13 cellular contexts compared by ENCODE assay signal in the genomic region with DNA sequence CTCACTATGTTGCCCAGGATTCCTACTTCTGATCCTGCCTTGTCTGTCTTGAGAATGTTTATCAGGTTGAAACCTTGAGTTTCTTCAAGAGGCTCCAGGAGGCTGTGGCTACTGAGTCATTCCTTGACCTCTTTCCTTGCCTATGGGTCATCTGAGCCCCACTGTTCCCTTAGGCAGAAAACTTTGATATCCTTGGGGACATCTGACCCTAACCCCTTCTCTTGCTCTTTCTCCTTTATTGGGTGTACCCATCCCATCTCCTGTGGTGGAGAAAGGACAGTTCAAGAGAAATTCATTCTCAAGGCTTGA.
"Had no signal": no experiment of that assay in that cellular context is flagged by ENCODE, and none has a peak within 500 bp of the region (broad histone marks: within the 10 kb centered on the region; RNA-seq: fewer than 3 reads in every experiment).

No MANE protein-coding gene starts in this region.

- H3K36me3 Mint-ChIP-seq: activated naive CD8-positive, alpha-beta T cell; type B pancreatic cell had no signal

- H3K9me3 Mint-ChIP-seq: type B pancreatic cell had no signal

- H3K9me3 ChIP-seq: breast epithelium, gastroesophageal sphincter, left lung, right lobe of liver, spleen had no signal

- H3K4me3 ChIP-seq: breast epithelium, gastroesophageal sphincter, left lung, right lobe of liver, spleen had no signal

- H3K27me3 ChIP-seq: breast epithelium, gastroesophageal sphincter, left lung, right lobe of liver had no signal

- DNase-seq: activated CD4-positive, CD25-positive, alpha-beta regulatory T cell; islet precursor cell; left lung; spleen; stimulated activated CD4-positive, alpha-beta T cell treated with anti-CD3 and anti-CD28 coated beads, Interleukin-1b, Interleukin-23, amount 100 ng/mL, for 48 hours; stimulated activated naive CD4-positive, alpha-beta T cell treated with Interleukin-2 at 50 U/mL for 16 hours; T-helper 2 cell had no signal

- FAIRE-seq: endothelial cell of umbilical vein had no signal

- H3K27ac Mint-ChIP-seq: activated naive CD8-positive, alpha-beta T cell; type B pancreatic cell had no signal

- H3K27ac ChIP-seq: left lung, spleen had no signal

- H3K4me1 ChIP-seq: breast epithelium had no signal

- H3K4me3 Mint-ChIP-seq: activated naive CD8-positive, alpha-beta T cell; type B pancreatic cell had no signal
